In genomic region chr2:120937736-120938131, GRCh38 we compare ENCODE assay signal across 11 cellular contexts.
DNase-seq lines count a peak whose midpoint lies in the region; ATAC-seq and TF ChIP-seq lines count a peak whose summit lies in the region.
"Had no signal": no experiment of that assay in that cellular context is flagged by ENCODE, and none has a peak within 500 bp of the region (broad histone marks: within the 10 kb centered on the region; RNA-seq: fewer than 3 reads in every experiment).

No MANE protein-coding gene starts in this region.

- H3K36me3 ChIP-seq in Caco-2 (ENCODE audit: control insufficient read depth, insufficient read depth, low read length) (no peaks in the 10 kb centered on the region), cardiac muscle cell (no peaks in the 10 kb centered on the region), rectal smooth muscle tissue (ENCODE audit: control insufficient read depth, insufficient read depth, low read length) (no peaks in the 10 kb centered on the region)
- H3K36me3 ChIP-seq: tibial nerve had no signal

- H3K4me1 ChIP-seq in Caco-2: peaks cover 81% of the 10 kb centered on the region
- H3K4me1 ChIP-seq in cardiac muscle cell (ENCODE audit: low read depth): peaks cover 62% of the 10 kb centered on the region
- H3K4me1 ChIP-seq in rectal smooth muscle tissue (ENCODE audit: control insufficient read depth, insufficient read depth, low read length): peaks cover 31% of the 10 kb centered on the region

- H3K9ac ChIP-seq in rectal smooth muscle tissue (ENCODE audit: low read length): no peak overlapping the region

- intact Hi-C loops in Caco-2 (cut with micrococcal nuclease; ENCODE audit: unreplicated experiment): loop anchor here (1.0 to 5.0 kb wide), 6 partner anchors 12 to 200 kb away; partner anchors contain the start of gene GLI2

- no peaks in the 10 kb centered on the region for H3K27me3 Mint-ChIP-seq in Caco-2 (ENCODE audit: insufficient read depth, unreplicated experiment)
- no peaks in the 10 kb centered on the region for H3K27me3 Mint-ChIP-seq in WTC11 (ENCODE audit: low read depth)

- no peak for DNase-seq in Caco-2
- DNase-seq in WTC11 (ENCODE audit: low spot score): no peak
- peak; percentile 48 to 94 for DNase-seq in cardiac muscle cell (ENCODE audit: low read depth in 1 of 2, low spot score in 1 of 2)
- DNase-seq in activated effector memory CD4-positive, alpha-beta T cell treated with anti-CD3 and anti-CD28 coated beads, Interleukin-2, amount 50 U/mL, for 16 hours: no peak
- DNase-seq in HuH-7 (ENCODE audit: low spot score): no peak
- no peak for DNase-seq in NCI-H524 (lab: John Stamatoyannopoulos, UW)
- DNase-seq: CD4-positive, CD25-positive, alpha-beta regulatory T cell; posterior cingulate gyrus had no signal

- no peaks in the 10 kb centered on the region for H3K9me3 ChIP-seq in Caco-2
- no peaks in the 10 kb centered on the region for H3K9me3 ChIP-seq in cardiac muscle cell (ENCODE audit: low read depth)
- H3K9me3 ChIP-seq: tibial nerve had no signal

- no peak overlapping the region for H3K4me3 ChIP-seq in Caco-2 (ENCODE audit: low read depth, low read length)
- H3K4me3 ChIP-seq in cardiac muscle cell: no peak overlapping the region
- H3K4me3 ChIP-seq in rectal smooth muscle tissue (ENCODE audit: low read length): peak overlapping the region; percentile 23
- H3K4me3 ChIP-seq: tibial nerve had no signal

- H3K4me1 Mint-ChIP-seq in Caco-2 (ENCODE audit: low read depth, unreplicated experiment) (peaks cover 71% of the 10 kb centered on the region), WTC11 (peaks cover 34% of the 10 kb centered on the region)
- H3K4me1 Mint-ChIP-seq: CD4-positive, CD25-positive, alpha-beta regulatory T cell had no signal

- H3K4me3 Mint-ChIP-seq in Caco-2 (ENCODE audit: unreplicated experiment) (peak overlapping the region; percentile 48), WTC11 (no peak overlapping the region)
- H3K4me3 Mint-ChIP-seq: CD4-positive, CD25-positive, alpha-beta regulatory T cell had no signal

- H3K36me3 Mint-ChIP-seq in Caco-2 (ENCODE audit: insufficient read depth, unreplicated experiment): peaks cover 9% of the 10 kb centered on the region
- peaks cover 8% of the 10 kb centered on the region for H3K36me3 Mint-ChIP-seq in WTC11
- H3K36me3 Mint-ChIP-seq: CD4-positive, CD25-positive, alpha-beta regulatory T cell had no signal

- H3K27ac ChIP-seq in cardiac muscle cell (peak overlapping the region; percentile 92), rectal smooth muscle tissue (ENCODE audit: low read depth, low read length) (peak overlapping the region; percentile 33)

- POLR2A ChIA-PET in Caco-2 (lab: Charles Lee) (no interaction called here), WTC11 (lab: Charles Lee) (no interaction called here)

- CTCF ChIA-PET in Caco-2 (lab: Charles Lee) (interaction anchor here (0.7 kb wide), 2 partner anchors 76 to 138 kb away, joined by 3 to 6 read pairs; no protein-coding TSS in a partner anchor), WTC11 (lab: Charles Lee) (interaction anchor here (0.7 to 1.2 kb wide), 2 partner anchors 20 to 203 kb away, joined by 3 to 4 read pairs; no protein-coding TSS in a partner anchor)

- no peak for TF ChIP-seq CTCF in Caco-2 (IDR thresholded peaks at IDR 0.05; ENCODE audit: insufficient read depth in 1 of 2, low read depth in 1 of 2, low read length in 1 of 2, severe bottlenecking in 1 of 2, unreplicated experiment in 1 of 2)
- TF ChIP-seq CTCF in WTC11 (IDR thresholded peaks at IDR 0.05): no peak
- no peak for TF ChIP-seq CTCF in cardiac muscle cell (IDR thresholded peaks at IDR 0.05; ENCODE audit: low read depth, low read length)

- peak overlapping the region; percentile 87 for H3K27ac Mint-ChIP-seq in Caco-2 (ENCODE audit: unreplicated experiment)
- H3K27ac Mint-ChIP-seq in WTC11: peak overlapping the region; percentile 10; the same call in 1 of the 2 replicates
- H3K27ac Mint-ChIP-seq: CD4-positive, CD25-positive, alpha-beta regulatory T cell had no signal

- ATAC-seq in WTC11 (no peak), HG03520 (IDR thresholded peaks at IDR 0.05; ENCODE audit: unreplicated experiment) (no peak)

- no TSS peak for BruUV-seq in Caco-2 (replicated peaks; lab: Mats Ljungman, UMichigan)

- H3K9me3 Mint-ChIP-seq in Caco-2 (ENCODE audit: unreplicated experiment): no peaks in the 10 kb centered on the region
- no peaks in the 10 kb centered on the region for H3K9me3 Mint-ChIP-seq in WTC11

- H3K27me3 ChIP-seq in Caco-2 (replicated peaks; ENCODE audit: control insufficient read depth, insufficient read depth, low read length) (no peaks in the 10 kb centered on the region), cardiac muscle cell (no peaks in the 10 kb centered on the region), rectal smooth muscle tissue (ENCODE audit: control insufficient read depth, insufficient read depth, low read length) (no peaks in the 10 kb centered on the region)
- H3K27me3 ChIP-seq: tibial nerve had no signal

TF ChIP-seq in WTC11, 78 proteins besides CTCF, POLR2A, EP300 and RAD21:
- TF ChIP-seq MXD4 (CRISPR knock-in tag; IDR thresholded peaks at IDR 0.05; ENCODE audit: borderline replicate concordance): no peak
- no peak for TF ChIP-seq MYBL2 (CRISPR knock-in tag; IDR thresholded peaks at IDR 0.05)
- TF ChIP-seq ESRRA (CRISPR knock-in tag; IDR thresholded peaks at IDR 0.05; ENCODE audit: borderline replicate concordance): no peak
- TF ChIP-seq ZNF671 (CRISPR knock-in tag; IDR thresholded peaks at IDR 0.05): no peak
- no peak for TF ChIP-seq ATF1 (CRISPR knock-in tag; IDR thresholded peaks at IDR 0.05)
- TF ChIP-seq ZNF281 (CRISPR knock-in tag; IDR thresholded peaks at IDR 0.05): no peak
- no peak for TF ChIP-seq CREB1 (CRISPR knock-in tag; IDR thresholded peaks at IDR 0.05)
- no peak for TF ChIP-seq PREB (CRISPR knock-in tag; IDR thresholded peaks at IDR 0.05; ENCODE audit: borderline replicate concordance)
- TF ChIP-seq ZNF423 (CRISPR knock-in tag; IDR thresholded peaks at IDR 0.05): no peak
- TF ChIP-seq USF1 (CRISPR knock-in tag; IDR thresholded peaks at IDR 0.05): no peak
- TF ChIP-seq CREM (CRISPR knock-in tag; IDR thresholded peaks at IDR 0.05): no peak
- TF ChIP-seq GRHL2 (CRISPR knock-in tag; IDR thresholded peaks at IDR 0.05; ENCODE audit: insufficient replicate concordance, severe bottlenecking): no peak
- TF ChIP-seq SP1 (CRISPR knock-in tag; conservative IDR thresholded peaks at IDR 0.05): no peak
- TF ChIP-seq IRF2 (CRISPR knock-in tag; IDR thresholded peaks at IDR 0.05; ENCODE audit: borderline replicate concordance, low read depth): no peak
- no peak for TF ChIP-seq NFE2L1 (CRISPR knock-in tag; IDR thresholded peaks at IDR 0.05)
- no peak for TF ChIP-seq FOXK1 (CRISPR knock-in tag; IDR thresholded peaks at IDR 0.05)

Comparison
In these comparisons a context has a peak if more than half of its experiments do, and no peak if none do; other contexts are left out.
1. DNase-seq: peak in cardiac muscle cell (2 of 2); none in Caco-2 (0 of 2), WTC11 (single experiment), activated effector memory CD4-positive, alpha-beta T cell treated with anti-CD3 and anti-CD28 coated beads, Interleukin-2, amount 50 U/mL, for 16 hours (single experiment), HuH-7 (single experiment) and NCI-H524 (0 of 2).